In genomic region chr6:144006731-144007454, GRCh38 we compare ENCODE assay signal across 9 cellular contexts. TPM values are rescaled to one million over a fixed set of nuclear protein-coding genes. Genes with fewer than 3 reads are reported as not detected.
DNase-seq lines count a peak whose midpoint lies in the region; ATAC-seq, FAIRE-seq and TF ChIP-seq lines count a peak whose summit lies in the region.
"Had no signal": no experiment of that assay in that cellular context is flagged by ENCODE, and none has a peak within 500 bp of the region (broad histone marks: within the 10 kb centered on the region; RNA-seq: fewer than 3 reads in every experiment).

No MANE protein-coding gene starts in this region.

- no peaks in the 10 kb centered on the region for H3K27me3 ChIP-seq in subcutaneous abdominal adipose tissue (ENCODE audit: control insufficient read depth in 5 of 5, insufficient read depth in 4 of 5, low read length in 5 of 5)

- TF ChIP-seq CTCF in AG04449 (IDR thresholded peaks at IDR 0.05; ENCODE audit: insufficient read depth, low read length, missing control alignments) (no peak), astrocyte of the spinal cord (IDR thresholded peaks at IDR 0.05; ENCODE audit: low read depth, low read length) (no peak)

- FAIRE-seq in GM12892 (lab: Jason Lieb, UNC), result no peak

- POLR2A ChIA-PET in AG04449 (lab: Yijun Ruan, JAX), result interaction anchor here (0.7 to 1.4 kb wide), 2 partner anchors 90 to 164 kb away, joined by 3 read pairs; partner anchors contain the start of gene LTV1

- no peak for ATAC-seq in HG03175 (IDR thresholded peaks at IDR 0.05; ENCODE audit: unreplicated experiment)

- H3K36me3 ChIP-seq in subcutaneous abdominal adipose tissue (ENCODE audit: control insufficient read depth in 5 of 5, insufficient read depth in 5 of 5, low read length in 5 of 5), result no peaks in the 10 kb centered on the region

- DNase-seq in AG04449 (ENCODE audit: low read depth, low spot score) (no peak), HT1080 (ENCODE audit: low read depth) (peak; percentile 72), astrocyte of the spinal cord (ENCODE audit: low read depth, low spot score) (peak; percentile 72), kidney tubule cell (ENCODE audit: low spot score) (peak; percentile 75), GM12892 (ENCODE audit: insufficient read length) (no peak), ACHN (no peak)

- H3K27ac ChIP-seq in subcutaneous abdominal adipose tissue (ENCODE audit: low read depth, low read length), result peak overlapping the region; percentile 61
- H3K27ac ChIP-seq: epithelial cell of prostate had no signal

- H3K4me3 ChIP-seq in AG04449 (ENCODE audit: low read depth, low read length) (peak overlapping the region; percentile 60), astrocyte of the spinal cord (ENCODE audit: low read depth, low read length) (peak overlapping the region; percentile 52), subcutaneous abdominal adipose tissue (ENCODE audit: low read depth in 1 of 5, low read length in 5 of 5) (peak overlapping the region; percentile 63 to 74 (median 68))

- H3K9me3 ChIP-seq in subcutaneous abdominal adipose tissue (ENCODE audit: control insufficient read depth in 5 of 5, low read length in 5 of 5), result peaks cover 0 to 4% (median 0%) of the 10 kb centered on the region in 5 donors

- in situ Hi-C loops in astrocyte of the spinal cord (cut with HindIII; ENCODE audit: low sequenced_read_pairs) (no loop called here), ACHN (cut with HindIII; ENCODE audit: low pct_ligation_motif_present, low pct_unique_long_range_greater_than_20kb, low sequenced_read_pairs) (no loop called here)

- H3K9ac ChIP-seq in subcutaneous abdominal adipose tissue (ENCODE audit: low read length in 5 of 5), result peak overlapping the region; percentile 59 to 74 (median 73)

- no peak for TF ChIP-seq POLR2A in GM12892 (IDR thresholded peaks at IDR 0.05; ENCODE audit: low read depth, low read length)

- CTCF ChIA-PET in AG04449 (lab: Yijun Ruan, JAX), result interaction anchor here (0.9 to 2.5 kb wide), 2 partner anchors 431 kb away, joined by 3 to 14 read pairs; no protein-coding TSS in a partner anchor

- peaks cover 0 to 8% (median 3%) of the 10 kb centered on the region in 5 donors for H3K4me1 ChIP-seq in subcutaneous abdominal adipose tissue (ENCODE audit: control insufficient read depth in 5 of 5, insufficient read depth in 5 of 5, low read length in 5 of 5)

RNA-seq across cellular contexts. Expression of gene PLAGL1, which starts 1.2 kb away (rescaled TPM):
- total RNA-seq in HT1080 (2014; rRNA removed; shearing (Covaris generic)), result 2.6 and 7.1 TPM in 2 replicates
- polyA plus RNA-seq in HT1080 (2015; cell fraction: cytosol; rRNA removed), result 17.2 and 17.6 TPM in 2 replicates
- 44.0 and 49.8 TPM in 2 replicates for polyA plus RNA-seq in HT1080 (2015; cell fraction: nucleus; rRNA removed)
- polyA plus RNA-seq in GM12892 (2012; ENCODE audit: missing spikeins), result 17.4 TPM

Comparison
In these comparisons a context has a peak if more than half of its experiments do, and no peak if none do; other contexts are left out.
1. DNase-seq: peak in HT1080 (single experiment), astrocyte of the spinal cord (single experiment) and kidney tubule cell (single experiment); none in AG04449 (single experiment), GM12892 (single experiment) and ACHN (single experiment).
2. Peak in every context shown above with its lines, with median percentiles within 50 percentile points of each other: H3K4me3 ChIP-seq.